16 cellular contexts compared by ENCODE assay signal in the genomic region with DNA sequence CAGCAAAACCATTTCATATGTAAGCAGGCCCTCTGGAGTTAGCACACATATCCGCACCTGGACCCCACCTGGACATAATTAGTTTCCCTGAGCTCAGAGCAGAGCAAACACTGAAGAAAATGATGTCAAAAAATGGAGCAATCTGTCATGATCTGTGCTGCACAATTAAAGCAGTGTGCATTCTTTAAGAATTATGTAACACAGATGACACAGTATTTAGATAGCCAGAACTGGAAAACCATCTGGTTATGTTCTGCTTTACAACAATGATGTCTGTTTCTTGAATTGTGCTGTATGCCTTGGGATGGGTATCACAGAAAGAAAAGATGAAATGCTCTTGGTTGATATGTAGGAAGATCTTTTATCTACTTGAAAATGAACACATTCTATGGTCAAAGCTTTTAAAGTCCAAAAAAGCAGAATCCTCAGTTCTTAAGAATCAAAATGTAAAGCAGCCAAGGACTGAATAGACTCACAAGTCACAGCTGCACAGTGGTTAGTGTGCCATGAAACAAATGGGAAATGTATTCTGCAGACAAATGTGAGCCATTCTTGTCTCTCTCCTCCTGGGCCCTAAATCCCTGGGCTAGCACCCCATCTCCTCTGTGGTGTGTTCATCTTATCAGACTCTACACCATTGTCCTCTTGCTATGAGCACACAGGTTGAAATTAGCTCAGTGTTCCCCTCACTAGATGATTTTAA. TPM values are rescaled to one million over a fixed set of nuclear protein-coding genes. Genes with fewer than 3 reads are reported as not detected.
DNase-seq lines count a peak whose midpoint lies in the region; ATAC-seq and TF ChIP-seq lines count a peak whose summit lies in the region.
"Had no signal": no experiment of that assay in that cellular context is flagged by ENCODE, and none has a peak within 500 bp of the region (broad histone marks: within the 10 kb centered on the region; RNA-seq: fewer than 3 reads in every experiment).

No MANE protein-coding gene starts in this region.

- ATAC-seq in heart left ventricle (peak; percentile 47 to 81 (median 58)), right cardiac atrium (no peak)

- intact Hi-C loops in heart left ventricle (cut with DNase I) (no loop called here), right cardiac atrium (cut with DNase I) (no loop called here)
- intact Hi-C loops in CD4-positive, alpha-beta memory T cell (cut with micrococcal nuclease) = no loop called here

- no peak for TF ChIP-seq CTCF in heart left ventricle (IDR thresholded peaks at IDR 0.05)

- no peak overlapping the region for H3K27ac Mint-ChIP-seq in CD4-positive, alpha-beta memory T cell
- H3K27ac Mint-ChIP-seq: activated CD4-positive, alpha-beta memory T cell treated with anti-CD3 and anti-CD28 coated beads, Interleukin-2, amount 10 ng/mL, durations not matched to agents 7 days and 5 days; activated naive CD4-positive, alpha-beta T cell treated with anti-CD3 and anti-CD28 coated beads for 36 hours; T-helper 2 cell treated with Interferon-gamma antibody and Interleukin-4, amounts not matched to agents 5 μg/mL and 100 μg/mL, for 36 hours had no signal

- H3K9me3 ChIP-seq in heart left ventricle (no peaks in the 10 kb centered on the region), right cardiac atrium (ENCODE audit: control insufficient read depth, low read length) (no peaks in the 10 kb centered on the region)
- no peaks in the 10 kb centered on the region for H3K9me3 ChIP-seq in CD4-positive, alpha-beta memory T cell (ENCODE audit: control insufficient read depth in 1 of 2, low read length in 2 of 2)

- H3K36me3 Mint-ChIP-seq in CD4-positive, alpha-beta memory T cell = peaks cover 0 to 4% of the 10 kb centered on the region in 2 donors

- no peak overlapping the region for H3K4me3 ChIP-seq in heart left ventricle
- no peak overlapping the region for H3K4me3 ChIP-seq in right cardiac atrium (ENCODE audit: low read length)
- H3K4me3 ChIP-seq in CD4-positive, alpha-beta memory T cell (ENCODE audit: low read length in 2 of 2) = no peak overlapping the region
- H3K4me3 ChIP-seq: PC-9 had no signal

- WGBS in heart left ventricle, 4 donors = 73 to 89% (median 80%) methylated on average over 1 of the region's 1 CpG
- WGBS in right cardiac atrium = 63% methylated on average over 1 of the region's 1 CpG

- no peaks in the 10 kb centered on the region for H3K27me3 ChIP-seq in heart left ventricle
- H3K27me3 ChIP-seq in right cardiac atrium (ENCODE audit: control insufficient read depth, insufficient read depth) = no peaks in the 10 kb centered on the region
- H3K27me3 ChIP-seq in CD4-positive, alpha-beta memory T cell (ENCODE audit: insufficient read depth, low read length) = no peaks in the 10 kb centered on the region

- POLR2A ChIA-PET in CD4-positive, alpha-beta memory T cell (lab: Charles Lee; ENCODE audit: partially characterized antibody) = no interaction called here

- peaks cover 8 to 17% of the 10 kb centered on the region in 2 donors for H3K27me3 Mint-ChIP-seq in CD4-positive, alpha-beta memory T cell

- H3K4me1 Mint-ChIP-seq in CD4-positive, alpha-beta memory T cell = no peaks in the 10 kb centered on the region
- H3K4me1 Mint-ChIP-seq: activated CD4-positive, alpha-beta memory T cell treated with anti-CD3 and anti-CD28 coated beads, Interleukin-2, amount 10 ng/mL, durations not matched to agents 7 days and 5 days had no signal

- TF ChIP-seq POLR2A in heart left ventricle (IDR thresholded peaks at IDR 0.05) = no peak

- H3K9me3 Mint-ChIP-seq in CD4-positive, alpha-beta memory T cell = no peaks in the 10 kb centered on the region
- H3K9me3 Mint-ChIP-seq: activated CD4-positive, alpha-beta memory T cell treated with anti-CD3 and anti-CD28 coated beads, Interleukin-2, amount 10 ng/mL, durations not matched to agents 7 days and 5 days; activated naive CD4-positive, alpha-beta T cell treated with anti-CD3 and anti-CD28 coated beads for 36 hours; T-helper 2 cell treated with Interferon-gamma antibody and Interleukin-4, amounts not matched to agents 5 μg/mL and 100 μg/mL, for 36 hours had no signal

- DNase-seq in heart left ventricle (no peak), right cardiac atrium (no peak), SHP77 (lab: John Stamatoyannopoulos, UW) (peak; percentile 20 to 37), fibroblast of peridontal ligament (ENCODE audit: extremely low read depth) (peak; percentile 61), superior temporal gyrus (ENCODE audit: extremely low spot score) (peak; percentile 71), NOMO-1 treated with DMSO at 0.1 percent for 48 hours (lab: John Stamatoyannopoulos, UW; ENCODE audit: unreplicated experiment) (no peak), KG1 (lab: John Stamatoyannopoulos, UW) (no peak)
- DNase-seq in CD4-positive, alpha-beta memory T cell = no peak
- DNase-seq: activated CD4-positive, alpha-beta memory T cell treated with anti-CD3 and anti-CD28 coated beads, Interleukin-2, amount 10 ng/mL, durations not matched to agents 7 days and 5 days; activated naive CD4-positive, alpha-beta T cell treated with anti-CD3 and anti-CD28 coated beads for 36 hours; dermis blood vessel endothelial cell; Kasumi-1; occipital lobe; PC-9 had no signal

- CTCF ChIA-PET in CD4-positive, alpha-beta memory T cell (lab: Charles Lee; ENCODE audit: partially characterized antibody) = interaction anchor here (1.1 to 1.3 kb wide), 2 partner anchors 9 to 10 kb away, joined by 3 to 5 read pairs; no protein-coding TSS in a partner anchor

- H3K27ac ChIP-seq in heart left ventricle (peak overlapping the region in 3 of 12 donors; percentile 10 to 38 (median 38)), right cardiac atrium (ENCODE audit: low read length) (no peak overlapping the region)
- no peak overlapping the region for H3K27ac ChIP-seq in CD4-positive, alpha-beta memory T cell (ENCODE audit: low read depth, low read length)
- H3K27ac ChIP-seq: PC-9 had no signal

- H3K4me3 Mint-ChIP-seq in CD4-positive, alpha-beta memory T cell = no peak overlapping the region
- H3K4me3 Mint-ChIP-seq: activated CD4-positive, alpha-beta memory T cell treated with anti-CD3 and anti-CD28 coated beads, Interleukin-2, amount 10 ng/mL, durations not matched to agents 7 days and 5 days; activated naive CD4-positive, alpha-beta T cell treated with anti-CD3 and anti-CD28 coated beads for 36 hours; T-helper 2 cell treated with Interferon-gamma antibody and Interleukin-4, amounts not matched to agents 5 μg/mL and 100 μg/mL, for 36 hours had no signal

- H3K36me3 ChIP-seq in heart left ventricle = no peaks in the 10 kb centered on the region
- H3K36me3 ChIP-seq in CD4-positive, alpha-beta memory T cell (ENCODE audit: insufficient read depth, low read length) = no peaks in the 10 kb centered on the region

- H3K4me1 ChIP-seq in heart left ventricle (peaks cover 0 to 5% (median 0%) of the 10 kb centered on the region in 12 donors), right cardiac atrium (ENCODE audit: control insufficient read depth, insufficient read depth, low read length) (no peaks in the 10 kb centered on the region)
- H3K4me1 ChIP-seq in CD4-positive, alpha-beta memory T cell (ENCODE audit: insufficient read depth, low read length) = no peaks in the 10 kb centered on the region

RNA-seq across cellular contexts. Expression of a gene that starts 36.8 kb away (rescaled TPM):
- total RNA-seq in heart left ventricle (under 1 TPM in 3 of 9 donors, not detected in 6; 0.16 to 0.24 (median 0.23) TPM), right cardiac atrium (not detected)
- polyA plus RNA-seq in heart left ventricle (not detected), right cardiac atrium (not detected)
- total RNA-seq in CD4-positive, alpha-beta memory T cell = 1 to 10 TPM; 1.1 to 1.6 TPM
- 1 to 10 TPM; 1.1 to 2.2 TPM for polyA plus RNA-seq in CD4-positive, alpha-beta memory T cell
- total RNA-seq: activated naive CD4-positive, alpha-beta T cell treated with anti-CD3 and anti-CD28 coated beads for 36 hours; dermis blood vessel endothelial cell; lung microvascular endothelial cell; occipital lobe; PC-9 had no signal

Comparison
In these comparisons a context has a peak if more than half of its experiments do, and no peak if none do; other contexts are left out.
1. ATAC-seq: peak in heart left ventricle (4 of 4); none in right cardiac atrium (0 of 2).
2. DNase-seq: peak in SHP77 (2 of 2), fibroblast of peridontal ligament (single experiment) and superior temporal gyrus (single experiment); none in heart left ventricle (0 of 5), right cardiac atrium (0 of 3), NOMO-1 treated with DMSO at 0.1 percent for 48 hours (single experiment), KG1 (single experiment) and CD4-positive, alpha-beta memory T cell (0 of 5).